Comparison of ENCODE assay signal across 6 cellular contexts in the genomic region with DNA sequence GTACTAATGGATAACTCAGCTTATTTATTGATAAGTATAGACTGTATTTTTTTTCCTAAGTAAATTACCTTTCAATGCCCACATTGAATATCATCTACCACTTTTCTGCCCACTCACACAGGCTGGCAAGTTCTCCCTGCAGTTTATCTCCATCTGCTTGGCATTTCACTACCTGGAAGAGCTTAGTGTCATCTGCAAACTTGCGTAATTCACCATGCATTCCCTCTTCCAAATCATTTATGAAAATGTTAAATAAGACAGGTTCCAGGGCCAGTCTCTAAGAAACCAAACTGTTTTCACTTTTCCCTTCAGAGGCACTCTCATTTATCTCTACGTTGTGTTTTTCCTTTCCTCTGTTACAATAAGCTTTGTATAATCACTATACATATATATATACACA.
"Had no signal": no experiment of that assay in that cellular context is flagged by ENCODE, and none has a peak within 500 bp of the region (broad histone marks: within the 10 kb centered on the region; RNA-seq: fewer than 3 reads in every experiment).

No MANE protein-coding gene starts in this region.

- H3K36me3 Mint-ChIP-seq: IgD-negative memory B cell had no signal

- DNase-seq: KBM-7, KG1 had no signal

- H3K27ac Mint-ChIP-seq: IgD-negative memory B cell had no signal

- ATAC-seq: HepG2, K562 had no signal

- H3K27ac ChIP-seq: HL-60 had no signal

- H3K4me3 ChIP-seq: K562 had no signal
